In the genomic region with DNA sequence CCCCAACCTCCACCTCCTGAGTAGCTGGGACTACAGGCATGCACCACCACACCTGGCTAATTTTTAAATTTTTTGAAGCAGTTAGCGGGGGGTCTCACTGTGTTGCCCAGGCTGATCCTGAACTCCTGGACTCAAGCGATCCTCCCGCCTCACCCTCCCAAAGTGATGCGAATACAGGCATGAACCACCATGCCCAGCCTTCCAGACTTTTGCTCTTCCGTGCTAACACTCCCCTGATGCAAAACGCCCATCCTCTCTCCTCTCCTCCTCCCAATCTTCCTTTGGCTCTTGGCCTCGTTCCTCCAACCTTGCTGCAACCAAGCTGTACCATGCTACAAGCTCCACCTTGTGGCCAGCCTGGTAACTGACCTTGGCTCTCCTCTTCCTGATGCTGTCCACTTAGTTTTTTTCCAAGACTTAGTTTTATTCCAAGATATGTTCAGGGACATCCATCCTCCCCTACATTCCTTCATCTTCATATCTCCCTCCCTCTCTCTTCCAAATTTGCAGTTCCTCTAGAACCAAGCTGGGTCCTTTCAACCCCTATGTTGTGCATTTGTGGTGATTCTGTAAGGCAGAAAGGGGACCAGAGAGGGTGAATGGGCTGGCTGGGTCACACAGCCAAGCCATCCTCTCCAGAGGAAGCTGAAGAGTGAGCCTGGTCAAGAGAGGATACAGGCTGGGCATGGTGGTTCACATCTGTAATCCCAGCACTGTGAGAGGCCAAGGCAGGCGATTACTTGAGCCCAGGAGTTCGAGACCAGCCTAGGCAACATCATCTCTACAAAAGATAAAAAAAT, we compare ENCODE assay signal across 1 cellular context.
TF ChIP-seq lines count a peak whose summit lies in the region.

No MANE protein-coding gene starts in this region.

TF ChIP-seq in HEK293, 187 proteins besides CTCF, POLR2A, EP300 and RAD21 (continued from another document):
- TF ChIP-seq ZNF341 (tag by site-specific recombination; IDR thresholded peaks at IDR 0.05; ENCODE audit: low read depth) (no peak), ZBTB17 (tag by site-specific recombination; IDR thresholded peaks at IDR 0.05) (peak; percentile 21; the same call in 1 of the 2 replicates), SETDB1 (IDR thresholded peaks at IDR 0.05; ENCODE audit: insufficient read length, low read length) (peak; percentile 87), ZNF121 (tag by site-specific recombination; IDR thresholded peaks at IDR 0.05) (peak; percentile 82), ZNF311 (tag by site-specific recombination; IDR thresholded peaks at IDR 0.05; ENCODE audit: borderline replicate concordance) (no peak), ZBTB8A (tag by site-specific recombination; IDR thresholded peaks at IDR 0.05) (no peak), TRIM28 (IDR thresholded peaks at IDR 0.05; ENCODE audit: borderline replicate concordance, low read length) (peak; percentile 96; the same call in 1 of the 2 replicates), HOXA7 (CRISPR knock-in tag; IDR thresholded peaks at IDR 0.05; ENCODE audit: borderline replicate concordance) (no peak), ZXDB (tag by site-specific recombination; IDR thresholded peaks at IDR 0.05) (no peak), ZNF664 (tag by site-specific recombination; IDR thresholded peaks at IDR 0.05) (no peak), GFI1B (tag by site-specific recombination; IDR thresholded peaks at IDR 0.05) (no peak), ZNF561 (tag by site-specific recombination; IDR thresholded peaks at IDR 0.05; ENCODE audit: borderline replicate concordance) (no peak), ZNF335 (tag by site-specific recombination; conservative IDR thresholded peaks at IDR 0.05) (no peak), ZNF610 (tag by site-specific recombination; IDR thresholded peaks at IDR 0.05; ENCODE audit: borderline replicate concordance) (0 out of 2 replicates have a peak, but pooled peaks have one; percentile 22), ZNF184 (tag by site-specific recombination; IDR thresholded peaks at IDR 0.05) (peak; percentile 97), ZBTB20 (tag by site-specific recombination; IDR thresholded peaks at IDR 0.05) (no peak), ZNF138 (tag by site-specific recombination; IDR thresholded peaks at IDR 0.05; ENCODE audit: borderline replicate concordance) (no peak), ZNF639 (tag by site-specific recombination; IDR thresholded peaks at IDR 0.05) (peak; percentile 60; the same call in 1 of the 2 replicates), GLIS2 (tag by site-specific recombination; IDR thresholded peaks at IDR 0.05) (no peak), ZNF18 (tag by site-specific recombination; IDR thresholded peaks at IDR 0.05) (no peak), ZNF449 (tag by site-specific recombination; IDR thresholded peaks at IDR 0.05) (no peak), IKZF3 (tag by site-specific recombination; IDR thresholded peaks at IDR 0.05) (0 out of 2 replicates have a peak, but pooled peaks have one; percentile 7), ZNF416 (tag by site-specific recombination; IDR thresholded peaks at IDR 0.05) (no peak), ZNF704 (tag by site-specific recombination; IDR thresholded peaks at IDR 0.05) (no peak), KLF8 (tag by site-specific recombination; IDR thresholded peaks at IDR 0.05) (0 out of 2 replicates have a peak, but pooled peaks have one; percentile 43), KLF16 (tag by site-specific recombination; IDR thresholded peaks at IDR 0.05) (0 out of 2 replicates have a peak, but pooled peaks have one; percentile 46), ZNF48 (tag by site-specific recombination; IDR thresholded peaks at IDR 0.05) (no peak), ZNF2 (tag by site-specific recombination; IDR thresholded peaks at IDR 0.05) (peak; percentile 100), ZNF768 (tag by site-specific recombination; IDR thresholded peaks at IDR 0.05) (peak; percentile 74; the same call in 1 of the 2 replicates), ZNF280D (tag by site-specific recombination; IDR thresholded peaks at IDR 0.05) (peak; percentile 94)
- TF ChIP-seq, protein P1, sequence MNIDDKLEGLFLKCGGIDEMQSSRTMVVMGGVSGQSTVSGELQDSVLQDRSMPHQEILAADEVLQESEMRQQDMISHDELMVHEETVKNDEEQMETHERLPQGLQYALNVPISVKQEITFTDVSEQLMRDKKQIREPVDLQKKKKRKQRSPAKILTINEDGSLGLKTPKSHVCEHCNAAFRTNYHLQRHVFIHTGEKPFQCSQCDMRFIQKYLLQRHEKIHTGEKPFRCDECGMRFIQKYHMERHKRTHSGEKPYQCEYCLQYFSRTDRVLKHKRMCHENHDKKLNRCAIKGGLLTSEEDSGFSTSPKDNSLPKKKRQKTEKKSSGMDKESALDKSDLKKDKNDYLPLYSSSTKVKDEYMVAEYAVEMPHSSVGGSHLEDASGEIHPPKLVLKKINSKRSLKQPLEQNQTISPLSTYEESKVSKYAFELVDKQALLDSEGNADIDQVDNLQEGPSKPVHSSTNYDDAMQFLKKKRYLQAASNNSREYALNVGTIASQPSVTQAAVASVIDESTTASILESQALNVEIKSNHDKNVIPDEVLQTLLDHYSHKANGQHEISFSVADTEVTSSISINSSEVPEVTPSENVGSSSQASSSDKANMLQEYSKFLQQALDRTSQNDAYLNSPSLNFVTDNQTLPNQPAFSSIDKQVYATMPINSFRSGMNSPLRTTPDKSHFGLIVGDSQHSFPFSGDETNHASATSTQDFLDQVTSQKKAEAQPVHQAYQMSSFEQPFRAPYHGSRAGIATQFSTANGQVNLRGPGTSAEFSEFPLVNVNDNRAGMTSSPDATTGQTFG (tag by site-specific recombination; IDR thresholded peaks at IDR 0.05; ENCODE audit: borderline replicate concordance): 0 out of 2 replicates have a peak, but pooled peaks have one; percentile 21
- TF ChIP-seq, protein P2, sequence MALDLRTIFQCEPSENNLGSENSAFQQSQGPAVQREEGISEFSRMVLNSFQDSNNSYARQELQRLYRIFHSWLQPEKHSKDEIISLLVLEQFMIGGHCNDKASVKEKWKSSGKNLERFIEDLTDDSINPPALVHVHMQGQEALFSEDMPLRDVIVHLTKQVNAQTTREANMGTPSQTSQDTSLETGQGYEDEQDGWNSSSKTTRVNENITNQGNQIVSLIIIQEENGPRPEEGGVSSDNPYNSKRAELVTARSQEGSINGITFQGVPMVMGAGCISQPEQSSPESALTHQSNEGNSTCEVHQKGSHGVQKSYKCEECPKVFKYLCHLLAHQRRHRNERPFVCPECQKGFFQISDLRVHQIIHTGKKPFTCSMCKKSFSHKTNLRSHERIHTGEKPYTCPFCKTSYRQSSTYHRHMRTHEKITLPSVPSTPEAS (tag by site-specific recombination; IDR thresholded peaks at IDR 0.05): no peak
